ENCODE assay signal across 1 cellular context in the genomic region with DNA sequence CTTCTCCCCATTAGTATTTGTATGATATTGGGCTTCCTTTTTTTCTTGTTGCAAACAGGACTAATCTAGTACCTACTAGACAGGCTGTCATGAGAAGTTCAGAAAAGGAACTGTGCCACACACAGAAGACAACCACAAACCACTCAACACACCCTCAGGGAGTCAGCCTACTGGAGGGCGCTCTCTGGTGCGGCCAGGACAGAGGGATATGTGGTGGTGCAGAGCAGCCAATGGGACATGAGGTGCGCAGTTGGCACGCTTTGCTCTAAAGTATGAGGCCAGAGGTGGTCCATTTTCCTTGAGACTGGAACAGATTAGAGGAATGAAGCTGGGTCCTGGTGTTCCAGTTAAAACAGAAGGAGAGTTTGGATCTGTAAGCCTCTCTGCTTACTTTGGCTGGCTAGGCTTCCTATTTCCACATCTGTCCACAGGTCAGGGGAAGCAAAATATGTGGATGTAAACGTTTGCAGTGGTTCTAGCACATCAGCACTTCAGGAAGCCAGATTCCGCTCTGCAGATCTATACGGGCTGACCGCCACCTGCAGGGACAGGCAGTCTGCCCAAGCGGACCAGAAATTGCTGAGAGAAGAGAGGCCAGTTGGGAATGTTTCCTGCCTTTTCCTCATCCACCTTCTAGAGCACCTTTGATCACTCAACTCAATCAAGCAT.
TF ChIP-seq lines count a peak whose summit lies in the region.

No MANE protein-coding gene starts in this region.

TF ChIP-seq in H1, 55 proteins besides CTCF, POLR2A, EP300 and RAD21:
- TF ChIP-seq TAF7 (optimal IDR thresholded peaks at IDR 0.05; ENCODE audit: borderline replicate concordance, low read depth, low read length) = no peak
- TF ChIP-seq CTBP2 (IDR thresholded peaks at IDR 0.05; ENCODE audit: borderline replicate concordance, insufficient read depth, insufficient read length, low read length) = no peak
- TF ChIP-seq, protein P1, sequence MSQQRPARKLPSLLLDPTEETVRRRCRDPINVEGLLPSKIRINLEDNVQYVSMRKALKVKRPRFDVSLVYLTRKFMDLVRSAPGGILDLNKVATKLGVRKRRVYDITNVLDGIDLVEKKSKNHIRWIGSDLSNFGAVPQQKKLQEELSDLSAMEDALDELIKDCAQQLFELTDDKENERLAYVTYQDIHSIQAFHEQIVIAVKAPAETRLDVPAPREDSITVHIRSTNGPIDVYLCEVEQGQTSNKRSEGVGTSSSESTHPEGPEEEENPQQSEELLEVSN (IDR thresholded peaks at IDR 0.05) = no peak
- TF ChIP-seq RXRA (IDR thresholded peaks at IDR 0.05; ENCODE audit: insufficient read depth, low read depth, low read length) = no peak
- TF ChIP-seq SP2 (IDR thresholded peaks at IDR 0.05; ENCODE audit: low read length) = no peak
- no peak for TF ChIP-seq RNF2 (IDR thresholded peaks at IDR 0.05; ENCODE audit: borderline replicate concordance, low read depth, low read length, missing control alignments, poor library complexity, severe bottlenecking)
- no peak for TF ChIP-seq NRF1 (IDR thresholded peaks at IDR 0.05; ENCODE audit: low read depth, low read length)
- no peak for TF ChIP-seq SP1 (IDR thresholded peaks at IDR 0.05; ENCODE audit: low read depth, low read length)
- no peak for TF ChIP-seq HDAC6 (IDR thresholded peaks at IDR 0.05; ENCODE audit: low read depth, low read length)
- TF ChIP-seq SIX5 (IDR thresholded peaks at IDR 0.05; ENCODE audit: low read depth, low read length) = no peak
- no peak for TF ChIP-seq CREB1 (IDR thresholded peaks at IDR 0.05)
- TF ChIP-seq, protein P2, sequence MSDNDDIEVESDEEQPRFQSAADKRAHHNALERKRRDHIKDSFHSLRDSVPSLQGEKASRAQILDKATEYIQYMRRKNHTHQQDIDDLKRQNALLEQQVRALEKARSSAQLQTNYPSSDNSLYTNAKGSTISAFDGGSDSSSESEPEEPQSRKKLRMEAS (IDR thresholded peaks at IDR 0.05) = no peak
